ENCODE assay signal across 12 cellular contexts in genomic region chr22:18577848-18578247, GRCh38. TPM values are rescaled to one million over a fixed set of nuclear protein-coding genes. Genes with fewer than 3 reads are reported as not detected.
A peak's percentile ranks its signal among the peaks of the same experiment; 100 is the strongest.
DNase-seq lines count a peak whose midpoint lies in the region; ATAC-seq and TF ChIP-seq lines count a peak whose summit lies in the region.
"Not testable (repeated sequence)": the region's sequence is repeated elsewhere in the genome, so short reads cannot be mapped to it uniquely, and the experiment has no call there.
"Had no signal": no experiment of that assay in that cellular context is flagged by ENCODE, and none has a peak within 500 bp of the region (broad histone marks: within the 10 kb centered on the region; RNA-seq: fewer than 3 reads in every experiment).

No MANE protein-coding gene starts in this region.

- peak; percentile 82 for ATAC-seq in CD8-positive, alpha-beta T cell
- peak; percentile 84 for ATAC-seq in GM21360 (IDR thresholded peaks at IDR 0.05; ENCODE audit: unreplicated experiment)
- ATAC-seq in HG02852 (IDR thresholded peaks at IDR 0.05; ENCODE audit: unreplicated experiment), result peak; percentile 82

- not testable (repeated sequence) for H3K36me3 Mint-ChIP-seq in CD8-positive, alpha-beta T cell

- H3K4me3 ChIP-seq in CD8-positive, alpha-beta T cell (ENCODE audit: low read depth, low read length), result not testable (repeated sequence)
- H3K4me3 ChIP-seq in HUES6 (ENCODE audit: low read depth, low read length), result peak overlapping the region; percentile 33; the same call in 1 of the 2 replicates

- H3K9me3 ChIP-seq in CD8-positive, alpha-beta T cell (ENCODE audit: low read length); HUES6 (ENCODE audit: control insufficient read depth, insufficient read depth, low read depth, low read length): not testable (repeated sequence)

- not testable (repeated sequence) for H3K9me3 Mint-ChIP-seq in CD8-positive, alpha-beta T cell

- not testable (repeated sequence) for H3K4me3 Mint-ChIP-seq in CD8-positive, alpha-beta T cell

- CTCF ChIA-PET in CD8-positive, alpha-beta T cell (lab: Charles Lee), result not testable (repeated sequence)

- intact Hi-C loops in CD8-positive, alpha-beta T cell (cut with DNase I, micrococcal nuclease), result not testable (repeated sequence)

- DNase-seq in CD8-positive, alpha-beta T cell, result peak in 2 of 7 experiments; percentile 11 to 15
- peak; percentile 16 for DNase-seq in activated CD4-positive, alpha-beta T cell treated with anti-CD3 and anti-CD28 coated beads for 48 hours
- peak; percentile 29 for DNase-seq in effector CD4-positive, alpha-beta T cell
- DNase-seq in left kidney (ENCODE audit: low read depth, low spot score), result peak; percentile 40
- peak; percentile 10 for DNase-seq in stimulated activated CD4-positive, alpha-beta T cell treated with anti-CD3 and anti-CD28 coated beads, Interleukin-1b, Interleukin-23, amount 100 ng/mL, for 48 hours

- not testable (repeated sequence) for H3K4me1 ChIP-seq in CD8-positive, alpha-beta T cell (ENCODE audit: insufficient read depth, low read length); HUES6 (ENCODE audit: control insufficient read depth, insufficient read depth, low read length)

- H3K9ac ChIP-seq in HUES6 (ENCODE audit: low read length), result not testable (repeated sequence)

- not testable (repeated sequence) for H3K27me3 Mint-ChIP-seq in CD8-positive, alpha-beta T cell (ENCODE audit: low read depth)

- POLR2A ChIA-PET in CD8-positive, alpha-beta T cell (lab: Charles Lee), result not testable (repeated sequence)

- not testable (repeated sequence) for H3K36me3 ChIP-seq in CD8-positive, alpha-beta T cell (ENCODE audit: insufficient read depth, low read length); HUES6 (ENCODE audit: control insufficient read depth, insufficient read depth, low read length)

- H3K4me1 Mint-ChIP-seq in CD8-positive, alpha-beta T cell (ENCODE audit: low read depth), result not testable (repeated sequence)

- not testable (repeated sequence) for H3K27ac ChIP-seq in CD8-positive, alpha-beta T cell (ENCODE audit: low read depth, low read length); HUES6 (ENCODE audit: low read depth, low read length)

- not testable (repeated sequence) for H3K27me3 ChIP-seq in CD8-positive, alpha-beta T cell (ENCODE audit: insufficient read depth, low read length); HUES6 (ENCODE audit: control insufficient read depth, insufficient read depth, low read length)

- not testable (repeated sequence) for TF ChIP-seq CTCF in CD8-positive, alpha-beta T cell (IDR thresholded peaks at IDR 0.05)

- not testable (repeated sequence) for H3K27ac Mint-ChIP-seq in CD8-positive, alpha-beta T cell

RNA-seq across cellular contexts. Expression of gene RIMBP3, which starts 33.9 kb away (rescaled TPM):
- under 1 TPM; 0.33 to 0.49 TPM for total RNA-seq in CD8-positive, alpha-beta T cell

RNA-seq across cellular contexts. Expression of gene TMEM191B, which starts 50.2 kb away (rescaled TPM):
- 1 to 10 TPM; 1.2 to 1.8 TPM for total RNA-seq in CD8-positive, alpha-beta T cell

RNA-seq across cellular contexts. Expression of gene GGTLC3, which starts 59.9 kb away (rescaled TPM):
- total RNA-seq in CD8-positive, alpha-beta T cell, result not detected
- total RNA-seq: colonic mucosa, HFFc6, lower leg skin, osteocyte had no signal
